ENCODE assay signal across 9 cellular contexts in genomic region chr7:102991540-102992214, GRCh38.
DNase-seq lines count a peak whose midpoint lies in the region; ATAC-seq lines count a peak whose summit lies in the region.
"Had no signal": no experiment of that assay in that cellular context is flagged by ENCODE, and none has a peak within 500 bp of the region (broad histone marks: within the 10 kb centered on the region; RNA-seq: fewer than 3 reads in every experiment).

No MANE protein-coding gene starts in this region.

- DNase-seq in NCI-H2029 (lab: John Stamatoyannopoulos, UW) (peak; percentile 12), NCI-H2029 treated with DMSO at 0.1 percent for 48 hours (lab: John Stamatoyannopoulos, UW) (no peak), NCI-H1436 treated with DMSO at 0.1 percent for 48 hours (lab: John Stamatoyannopoulos, UW) (peak; percentile 64), renal cortical epithelial cell (ENCODE audit: low read depth) (peak; percentile 97), DMS114 treated with DMSO at 0.1 percent for 48 hours (lab: John Stamatoyannopoulos, UW; ENCODE audit: unreplicated experiment) (no peak), DMS79 (lab: John Stamatoyannopoulos, UW) (no peak)

- no peak for ATAC-seq in GM18498 (IDR thresholded peaks at IDR 0.05; ENCODE audit: unreplicated experiment)

- H3K27ac ChIP-seq in cingulate gyrus (ENCODE audit: low read depth, low read length) = peak overlapping the region; percentile 67
- H3K27ac ChIP-seq: BLaER1 had no signal

Comparison
In these comparisons a context has a peak if more than half of its experiments do, and no peak if none do; other contexts are left out.
1. DNase-seq: peak in NCI-H2029 (single experiment), NCI-H1436 treated with DMSO at 0.1 percent for 48 hours (single experiment) and renal cortical epithelial cell (single experiment); none in NCI-H2029 treated with DMSO at 0.1 percent for 48 hours (single experiment), DMS114 treated with DMSO at 0.1 percent for 48 hours (single experiment) and DMS79 (single experiment).